Comparison of ENCODE assay signal across 15 cellular contexts in genomic region chr9:129328357-129329103, GRCh38.
DNase-seq lines count a peak whose midpoint lies in the region; ATAC-seq lines count a peak whose summit lies in the region.
"Had no signal": no experiment of that assay in that cellular context is flagged by ENCODE, and none has a peak within 500 bp of the region (broad histone marks: within the 10 kb centered on the region; RNA-seq: fewer than 3 reads in every experiment).

No MANE protein-coding gene starts in this region.

- peaks cover 8% of the 10 kb centered on the region for H3K9me3 Mint-ChIP-seq in activated CD4-positive, alpha-beta memory T cell treated with anti-CD3 and anti-CD28 coated beads for 36 hours
- H3K9me3 Mint-ChIP-seq in activated CD4-positive, alpha-beta memory T cell treated with anti-CD3 and anti-CD28 coated beads, Interleukin-2, amount 10 ng/mL, durations not matched to agents 7 days and 5 days = peaks cover 12% of the 10 kb centered on the region
- peaks cover 10% of the 10 kb centered on the region for H3K9me3 Mint-ChIP-seq in activated CD8-positive, alpha-beta T cell treated with anti-CD3 and anti-CD28 coated beads, Interleukin-2, amount 10 ng/mL, durations not matched to agents 7 days and 5 days (ENCODE audit: insufficient read depth)

- peak overlapping the region; percentile 1 for H3K27ac ChIP-seq in right cardiac atrium (ENCODE audit: low read length)

- peaks cover 8% of the 10 kb centered on the region for H3K4me1 Mint-ChIP-seq in activated CD4-positive, alpha-beta memory T cell treated with anti-CD3 and anti-CD28 coated beads for 36 hours (ENCODE audit: low read depth)
- peaks cover 6% of the 10 kb centered on the region for H3K4me1 Mint-ChIP-seq in activated CD4-positive, alpha-beta memory T cell treated with anti-CD3 and anti-CD28 coated beads, Interleukin-2, amount 10 ng/mL, durations not matched to agents 7 days and 5 days
- H3K4me1 Mint-ChIP-seq in activated CD8-positive, alpha-beta T cell treated with anti-CD3 and anti-CD28 coated beads, Interleukin-2, amount 10 ng/mL, durations not matched to agents 7 days and 5 days (ENCODE audit: low read depth) = peaks cover 12% of the 10 kb centered on the region
- H3K4me1 Mint-ChIP-seq: central memory CD8-positive, alpha-beta T cell had no signal

- DNase-seq in activated CD4-positive, alpha-beta memory T cell treated with anti-CD3 and anti-CD28 coated beads for 36 hours = peak; percentile 44
- no peak for DNase-seq in activated CD4-positive, alpha-beta memory T cell treated with anti-CD3 and anti-CD28 coated beads, Interleukin-2, amount 10 ng/mL, durations not matched to agents 7 days and 5 days
- DNase-seq in activated CD8-positive, alpha-beta T cell treated with anti-CD3 and anti-CD28 coated beads, Interleukin-2, amount 10 ng/mL, durations not matched to agents 7 days and 5 days = peak; percentile 40
- DNase-seq in right cardiac atrium = peak in 2 of 3 donors; percentile 61 to 77
- peak; percentile 44 for DNase-seq in stimulated activated CD8-positive, alpha-beta memory T cell treated with anti-CD3 and anti-CD28 coated beads, Interleukin-4, amount 100 ng/mL, for 48 hours
- no peak for DNase-seq in dermis blood vessel endothelial cell
- no peak for DNase-seq in NCI-H2029 treated with DMSO at 0.1 percent for 48 hours (lab: John Stamatoyannopoulos, UW)
- DNase-seq: DMS 273 treated with DMSO at 0.1 percent for 48 hours, MV-4-11, NCI-H446 treated with DMSO at 0.1 percent for 48 hours, retina had no signal

- intact Hi-C loops in activated CD4-positive, alpha-beta memory T cell treated with anti-CD3 and anti-CD28 coated beads for 36 hours (cut with micrococcal nuclease) = no loop called here
- intact Hi-C loops in right cardiac atrium (cut with DNase I) = loop anchor here in 1 of 4 donors (10.0 kb wide), 1 partner anchor 156 kb away; no protein-coding TSS in a partner anchor

- WGBS in right cardiac atrium = 58% methylated on average over 15 of the region's 15 CpGs

- H3K4me1 ChIP-seq in right cardiac atrium (ENCODE audit: control insufficient read depth, insufficient read depth, low read length) = peaks cover 3% of the 10 kb centered on the region

- H3K9me3 ChIP-seq in right cardiac atrium (ENCODE audit: control insufficient read depth, low read length) = peaks cover 2% of the 10 kb centered on the region

- no peak overlapping the region for H3K4me3 ChIP-seq in right cardiac atrium (ENCODE audit: low read length)
- H3K4me3 ChIP-seq: GM23338 had no signal

- CTCF ChIA-PET in activated CD4-positive, alpha-beta memory T cell treated with anti-CD3 and anti-CD28 coated beads for 36 hours (lab: Charles Lee) = no interaction called here
- CTCF ChIA-PET in activated CD4-positive, alpha-beta memory T cell treated with anti-CD3 and anti-CD28 coated beads, Interleukin-2, amount 10 ng/mL, durations not matched to agents 7 days and 5 days (lab: Charles Lee) = no interaction called here
- CTCF ChIA-PET in activated CD8-positive, alpha-beta T cell treated with anti-CD3 and anti-CD28 coated beads, Interleukin-2, amount 10 ng/mL, durations not matched to agents 7 days and 5 days (lab: Charles Lee) = no interaction called here

- no peak overlapping the region for H3K27ac Mint-ChIP-seq in activated CD4-positive, alpha-beta memory T cell treated with anti-CD3 and anti-CD28 coated beads for 36 hours
- no peak overlapping the region for H3K27ac Mint-ChIP-seq in activated CD4-positive, alpha-beta memory T cell treated with anti-CD3 and anti-CD28 coated beads, Interleukin-2, amount 10 ng/mL, durations not matched to agents 7 days and 5 days
- peak overlapping the region; percentile 44 for H3K27ac Mint-ChIP-seq in activated CD8-positive, alpha-beta T cell treated with anti-CD3 and anti-CD28 coated beads, Interleukin-2, amount 10 ng/mL, durations not matched to agents 7 days and 5 days
- H3K27ac Mint-ChIP-seq: activated T-helper 2 cell treated with anti-CD3 and anti-CD28 coated beads, Interferon-gamma antibody, Interleukin-2, Interleukin-4, amounts not matched to agents 10 μg/mL and 5 μg/mL and 100 μg/mL, durations not matched to agents 14 hours and 24 hours and 36 hours; GM23338 had no signal

- no peaks in the 10 kb centered on the region for H3K27me3 ChIP-seq in right cardiac atrium (ENCODE audit: control insufficient read depth, insufficient read depth)

- H3K36me3 Mint-ChIP-seq in activated CD4-positive, alpha-beta memory T cell treated with anti-CD3 and anti-CD28 coated beads for 36 hours = no peaks in the 10 kb centered on the region
- no peaks in the 10 kb centered on the region for H3K36me3 Mint-ChIP-seq in activated CD4-positive, alpha-beta memory T cell treated with anti-CD3 and anti-CD28 coated beads, Interleukin-2, amount 10 ng/mL, durations not matched to agents 7 days and 5 days (ENCODE audit: low read depth)
- H3K36me3 Mint-ChIP-seq in activated CD8-positive, alpha-beta T cell treated with anti-CD3 and anti-CD28 coated beads, Interleukin-2, amount 10 ng/mL, durations not matched to agents 7 days and 5 days (ENCODE audit: low read depth) = peaks cover 7% of the 10 kb centered on the region

- POLR2A ChIA-PET in activated CD4-positive, alpha-beta memory T cell treated with anti-CD3 and anti-CD28 coated beads for 36 hours (lab: Charles Lee) = no interaction called here
- POLR2A ChIA-PET in activated CD4-positive, alpha-beta memory T cell treated with anti-CD3 and anti-CD28 coated beads, Interleukin-2, amount 10 ng/mL, durations not matched to agents 7 days and 5 days (lab: Charles Lee) = no interaction called here
- POLR2A ChIA-PET in activated CD8-positive, alpha-beta T cell treated with anti-CD3 and anti-CD28 coated beads, Interleukin-2, amount 10 ng/mL, durations not matched to agents 7 days and 5 days (lab: Charles Lee) = no interaction called here

- ATAC-seq in activated CD8-positive, alpha-beta T cell treated with anti-CD3 and anti-CD28 coated beads, Interleukin-2, amount 10 ng/mL, durations not matched to agents 7 days and 5 days = peak; percentile 28
- ATAC-seq in right cardiac atrium = no peak
- ATAC-seq in GM21360 (IDR thresholded peaks at IDR 0.05; ENCODE audit: unreplicated experiment) = no peak
- ATAC-seq: GM23338 had no signal

- H3K27me3 Mint-ChIP-seq in activated CD4-positive, alpha-beta memory T cell treated with anti-CD3 and anti-CD28 coated beads for 36 hours = no peaks in the 10 kb centered on the region
- H3K27me3 Mint-ChIP-seq in activated CD4-positive, alpha-beta memory T cell treated with anti-CD3 and anti-CD28 coated beads, Interleukin-2, amount 10 ng/mL, durations not matched to agents 7 days and 5 days = peaks cover 2% of the 10 kb centered on the region
- no peaks in the 10 kb centered on the region for H3K27me3 Mint-ChIP-seq in activated CD8-positive, alpha-beta T cell treated with anti-CD3 and anti-CD28 coated beads, Interleukin-2, amount 10 ng/mL, durations not matched to agents 7 days and 5 days (ENCODE audit: low read depth)
- H3K27me3 Mint-ChIP-seq: central memory CD8-positive, alpha-beta T cell had no signal

- no peak overlapping the region for H3K4me3 Mint-ChIP-seq in activated CD4-positive, alpha-beta memory T cell treated with anti-CD3 and anti-CD28 coated beads for 36 hours
- H3K4me3 Mint-ChIP-seq in activated CD4-positive, alpha-beta memory T cell treated with anti-CD3 and anti-CD28 coated beads, Interleukin-2, amount 10 ng/mL, durations not matched to agents 7 days and 5 days = no peak overlapping the region
- no peak overlapping the region for H3K4me3 Mint-ChIP-seq in activated CD8-positive, alpha-beta T cell treated with anti-CD3 and anti-CD28 coated beads, Interleukin-2, amount 10 ng/mL, durations not matched to agents 7 days and 5 days
- H3K4me3 Mint-ChIP-seq: central memory CD8-positive, alpha-beta T cell; GM23338 had no signal

Comparison
In these comparisons a context has a peak if more than half of its experiments do, and no peak if none do; other contexts are left out.
1. DNase-seq: peak in activated CD4-positive, alpha-beta memory T cell treated with anti-CD3 and anti-CD28 coated beads for 36 hours (single experiment), activated CD8-positive, alpha-beta T cell treated with anti-CD3 and anti-CD28 coated beads, Interleukin-2, amount 10 ng/mL, durations not matched to agents 7 days and 5 days (single experiment), right cardiac atrium (2 of 3) and stimulated activated CD8-positive, alpha-beta memory T cell treated with anti-CD3 and anti-CD28 coated beads, Interleukin-4, amount 100 ng/mL, for 48 hours (single experiment); none in activated CD4-positive, alpha-beta memory T cell treated with anti-CD3 and anti-CD28 coated beads, Interleukin-2, amount 10 ng/mL, durations not matched to agents 7 days and 5 days (single experiment), dermis blood vessel endothelial cell (single experiment) and NCI-H2029 treated with DMSO at 0.1 percent for 48 hours (single experiment).